In the genomic region with DNA sequence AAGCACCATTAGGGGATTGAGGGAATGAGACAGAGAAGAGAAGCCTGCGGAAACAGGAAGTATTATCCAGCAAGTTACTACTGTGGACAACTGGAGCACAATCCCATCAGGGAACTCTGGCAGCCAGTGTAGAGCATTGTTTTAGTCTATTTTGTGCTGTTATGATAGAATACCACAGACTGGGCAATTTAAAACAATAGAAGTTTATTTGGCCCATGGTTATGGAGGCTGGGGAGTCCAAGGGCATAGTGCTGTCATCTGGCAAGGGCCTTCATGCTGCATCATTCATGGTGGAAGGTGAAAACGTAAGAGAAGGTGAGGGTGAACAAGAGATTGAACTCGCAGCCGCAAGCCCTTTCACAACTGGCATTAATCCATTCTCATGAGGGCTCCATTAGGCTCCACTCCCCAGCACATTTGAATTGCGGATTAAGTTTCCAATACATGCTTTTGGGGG, we compare ENCODE assay signal across 11 cellular contexts. TPM values are rescaled to one million over a fixed set of nuclear protein-coding genes. Genes with fewer than 3 reads are reported as not detected.
DNase-seq lines count a peak whose midpoint lies in the region; ATAC-seq, FAIRE-seq and TF ChIP-seq lines count a peak whose summit lies in the region.
"Had no signal": no experiment of that assay in that cellular context is flagged by ENCODE, and none has a peak within 500 bp of the region (broad histone marks: within the 10 kb centered on the region; RNA-seq: fewer than 3 reads in every experiment).

No MANE protein-coding gene starts in this region.

- peaks cover 26% of the 10 kb centered on the region for H3K4me1 Mint-ChIP-seq in Caco-2 (ENCODE audit: low read depth, unreplicated experiment)

- H3K9ac ChIP-seq in PC-3 (ENCODE audit: low read length) (peak overlapping the region; percentile 51), kidney (ENCODE audit: low read length in 2 of 2) (no peak overlapping the region)

- 94 to 97% (median 94%) methylated on average over 5 of the region's 5 CpGs for WGBS in psoas muscle, 3 donors

- H3K9me3 ChIP-seq in Caco-2 (0 out of 2 replicates have a peak, but pooled peaks cover 3% of the 10 kb centered on the region), PC-3 (ENCODE audit: low read length) (no peaks in the 10 kb centered on the region), psoas muscle (no peaks in the 10 kb centered on the region), kidney (ENCODE audit: control insufficient read depth in 1 of 2, low read length in 2 of 2) (no peaks in the 10 kb centered on the region)

- peak overlapping the region; percentile 57 for H3K4me3 Mint-ChIP-seq in Caco-2 (ENCODE audit: unreplicated experiment)
- H3K4me3 Mint-ChIP-seq: neural crest cell had no signal

- H3K4me3 ChIP-seq in Caco-2 (ENCODE audit: low read depth, low read length) (no peak overlapping the region), PC-3 (ENCODE audit: low read length) (no peak overlapping the region), psoas muscle (no peak overlapping the region), dorsolateral prefrontal cortex (no peak overlapping the region), kidney (ENCODE audit: low read length in 2 of 2) (no peak overlapping the region)

- H3K27me3 Mint-ChIP-seq in Caco-2 (ENCODE audit: insufficient read depth, unreplicated experiment), result no peaks in the 10 kb centered on the region

- TF ChIP-seq CTCF in Caco-2 (IDR thresholded peaks at IDR 0.05; ENCODE audit: insufficient read depth in 1 of 2, low read depth in 1 of 2, low read length in 1 of 2, severe bottlenecking in 1 of 2, unreplicated experiment in 1 of 2) (no peak), PC-3 (conservative IDR thresholded peaks at IDR 0.05; ENCODE audit: low read depth, low read length) (no peak), psoas muscle (IDR thresholded peaks at IDR 0.05) (no peak), dorsolateral prefrontal cortex (IDR thresholded peaks at IDR 0.05 in 54 of 56, conservative IDR thresholded peaks at IDR 0.05 in 2 of 56; ENCODE audit: low read depth in 1 of 56, partially characterized antibody in 56 of 56) (no peak), kidney (IDR thresholded peaks at IDR 0.05; ENCODE audit: borderline replicate concordance, extremely low read depth, insufficient read depth) (no peak)

- POLR2A ChIA-PET in Caco-2 (lab: Charles Lee) (no interaction called here), PC-3 (lab: Charles Lee; ENCODE audit: unreplicated experiment) (no interaction called here)

- peaks cover 4% of the 10 kb centered on the region for H3F3A ChIP-seq in PC-3 (ENCODE audit: low read length, unreplicated experiment)

- H3K27me3 ChIP-seq in Caco-2 (replicated peaks; ENCODE audit: control insufficient read depth, insufficient read depth, low read length) (no peaks in the 10 kb centered on the region), PC-3 (ENCODE audit: low read length) (no peaks in the 10 kb centered on the region), psoas muscle (ENCODE audit: insufficient read depth in 3 of 3, low read length in 2 of 3) (no peaks in the 10 kb centered on the region), dorsolateral prefrontal cortex (no peaks in the 10 kb centered on the region)

- H3K4me1 ChIP-seq in Caco-2, result peaks cover 50% of the 10 kb centered on the region
- H3K4me1 ChIP-seq in PC-3 (ENCODE audit: insufficient read depth, low read length), result peaks cover 31% of the 10 kb centered on the region
- peaks cover 38% of the 10 kb centered on the region for H3K4me1 ChIP-seq in psoas muscle
- peaks cover 5 to 10% of the 10 kb centered on the region in 2 donors for H3K4me1 ChIP-seq in kidney (ENCODE audit: control insufficient read depth in 1 of 2, insufficient read depth in 1 of 2, low read depth in 1 of 2, low read length in 2 of 2)

- peak overlapping the region; percentile 93 for H3K27ac Mint-ChIP-seq in Caco-2 (ENCODE audit: unreplicated experiment)

- intact Hi-C loops in Caco-2 (cut with micrococcal nuclease; ENCODE audit: unreplicated experiment) (no loop called here), PC-3 (cut with micrococcal nuclease) (no loop called here), psoas muscle (cut with DNase I) (loop anchor here in 1 of 2 donors (5.0 kb wide), 1 partner anchor 52 kb away; no protein-coding TSS in a partner anchor), dorsolateral prefrontal cortex (cut with DNase I) (loop anchor here in 1 of 2 donors (5.0 kb wide), 1 partner anchor 52 kb away; no protein-coding TSS in a partner anchor), kidney (cut with DNase I) (no loop called here)

- CTCF ChIA-PET in Caco-2 (lab: Charles Lee) (no interaction called here), PC-3 (lab: Charles Lee) (no interaction called here)

- H2AFZ ChIP-seq in PC-3 (ENCODE audit: low read length), result no peak overlapping the region

- no peaks in the 10 kb centered on the region for H3K79me2 ChIP-seq in PC-3 (ENCODE audit: low read length)

- H3K4me2 ChIP-seq in PC-3 (ENCODE audit: low read length), result peak overlapping the region; percentile 64

- DNase-seq in Caco-2, result no peak
- DNase-seq in PC-3, result no peak
- DNase-seq in epithelial cell of prostate (ENCODE audit: low read depth, low spot score), result no peak
- DNase-seq in psoas muscle, result no peak
- DNase-seq in dorsolateral prefrontal cortex, result no peak
- DNase-seq in NCI-H1048 (lab: John Stamatoyannopoulos, UW), result no peak
- DNase-seq in NCI-H2196 treated with DMSO at 0.1 percent for 48 hours (lab: John Stamatoyannopoulos, UW; ENCODE audit: unreplicated experiment), result no peak
- DNase-seq in kidney, result no peak
- DNase-seq: cerebellar nuclear complex had no signal

- BruUV-seq in Caco-2 (replicated peaks; lab: Mats Ljungman, UMichigan) (no TSS peak), PC-3 (replicated peaks; lab: Mats Ljungman, UMichigan) (no TSS peak)

- ATAC-seq in PC-3, result no peak
- ATAC-seq in psoas muscle, result no peak

- no peak for FAIRE-seq in kidney (lab: Jason Lieb, UNC)
- FAIRE-seq: GM12891 had no signal

- no peaks in the 10 kb centered on the region for H4K20me1 ChIP-seq in PC-3 (ENCODE audit: low read length)

- H3K27ac ChIP-seq in PC-3 (ENCODE audit: low read length), result peak overlapping the region; percentile 90
- H3K27ac ChIP-seq in epithelial cell of prostate, result peak overlapping the region; percentile 72
- peak overlapping the region; percentile 71 for H3K27ac ChIP-seq in psoas muscle
- H3K27ac ChIP-seq in dorsolateral prefrontal cortex, result peak overlapping the region in 21 of 59 donors; percentile 1 to 77 (median 34)
- H3K27ac ChIP-seq in kidney (ENCODE audit: low read depth in 2 of 2, low read length in 2 of 2), result peak overlapping the region in 1 of 2 donors; percentile 78

- peaks cover 11% of the 10 kb centered on the region for H3K36me3 Mint-ChIP-seq in Caco-2 (ENCODE audit: insufficient read depth, unreplicated experiment)

- H3K36me3 ChIP-seq in Caco-2 (ENCODE audit: control insufficient read depth, insufficient read depth, low read length) (no peaks in the 10 kb centered on the region), PC-3 (ENCODE audit: low read depth, low read length) (no peaks in the 10 kb centered on the region), psoas muscle (ENCODE audit: insufficient read depth in 1 of 2, low read depth in 1 of 2) (no peaks in the 10 kb centered on the region), kidney (ENCODE audit: control insufficient read depth in 1 of 2, insufficient read depth in 2 of 2, low read length in 2 of 2) (no peaks in the 10 kb centered on the region)

- no peaks in the 10 kb centered on the region for H3K9me3 Mint-ChIP-seq in Caco-2 (ENCODE audit: unreplicated experiment)
- H3K9me3 Mint-ChIP-seq: neural crest cell had no signal

- H3K9me2 ChIP-seq in PC-3 (replicated peaks; ENCODE audit: low read length), result 0 out of 2 replicates have a peak, but pooled peaks cover 3% of the 10 kb centered on the region

RNA-seq across cellular contexts. Expression of a gene that starts 43.5 kb away (rescaled TPM):
- total RNA-seq in Caco-2 (2022) (19.5 and 21.4 TPM in 2 replicates), PC-3 (2014; rRNA removed) (11.7 and 13.1 TPM in 2 replicates), psoas muscle (10 to 100 TPM in 3 of 4 donors, 1 to 10 TPM in 1; 8.2 to 19.4 (median 11.2) TPM), dorsolateral prefrontal cortex (10 to 100 TPM in 117 of 120 experiments, 1 to 10 TPM in 3; 8.7 to 21.9 (median 14.9) TPM), kidney (22.4 TPM)
- polyA plus RNA-seq in psoas muscle (10 to 100 TPM in 1 of 3 donors, 1 to 10 TPM in 2; 6.1 to 11.4 (median 6.3) TPM), kidney (ENCODE audit: insufficient read depth, low read depth, low replicate concordance) (4.5 TPM)

RNA-seq across cellular contexts. Expression of a gene that starts 55.5 kb away (rescaled TPM):
- total RNA-seq in Caco-2 (2022) (65.0 and 67.1 TPM in 2 replicates), PC-3 (2014; rRNA removed) (18.1 and 24.1 TPM in 2 replicates), psoas muscle (100 to 1,000 TPM in 2 of 4 donors, 10 to 100 TPM in 2; 49.3 to 284 (median 92.5) TPM), dorsolateral prefrontal cortex (10 to 100 TPM; 24.2 to 52.0 (median 37.1) TPM), kidney (73.3 TPM)
- polyA plus RNA-seq in psoas muscle (10 to 100 TPM; 32.0 to 75.3 (median 72.3) TPM), kidney (ENCODE audit: insufficient read depth, low read depth, low replicate concordance) (21.4 TPM)
